ENCODE assay signal across 1 cellular context in the genomic region with DNA sequence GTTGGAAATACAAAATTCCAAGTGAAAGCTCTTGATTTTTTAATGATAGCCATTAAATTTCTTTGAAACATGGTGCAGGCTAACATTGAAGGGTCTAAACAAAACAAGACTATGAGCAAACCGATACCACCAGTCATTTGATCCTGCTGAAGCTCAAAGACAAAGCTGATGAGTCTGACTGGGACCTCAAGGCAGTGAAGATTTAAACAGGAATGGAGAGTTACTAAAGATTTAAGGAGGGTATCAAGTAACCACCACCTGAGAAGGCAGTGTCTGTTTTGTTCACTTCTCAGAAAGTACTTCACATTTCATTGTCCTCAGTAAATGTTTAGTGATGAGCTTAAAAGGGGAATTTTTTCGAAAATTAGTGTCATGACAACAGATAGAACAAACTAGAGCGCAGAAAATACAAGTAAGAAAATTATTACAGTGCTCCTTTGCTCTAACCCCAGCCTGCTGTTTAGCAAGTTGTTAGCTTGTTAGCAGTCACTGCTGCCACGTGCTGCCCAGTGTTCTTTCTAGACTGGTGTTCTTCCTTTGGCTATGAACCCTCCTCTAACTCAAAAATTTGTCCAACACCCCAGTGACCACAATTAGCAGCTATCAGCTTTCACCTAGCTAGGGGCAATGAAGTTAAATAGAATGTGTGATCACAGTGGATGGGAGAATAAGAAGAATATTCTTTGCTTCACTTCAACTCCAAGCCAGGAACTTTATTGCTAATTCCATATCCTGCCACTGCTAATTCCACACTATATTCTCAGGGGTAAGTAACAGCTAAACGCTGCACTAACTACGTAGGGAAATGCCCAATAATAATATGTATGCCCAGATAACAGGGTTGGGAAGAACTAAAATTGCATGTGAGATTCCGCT.
TF ChIP-seq lines count a peak whose summit lies in the region.

No MANE protein-coding gene starts in this region.

TF ChIP-seq in SK-N-SH, 30 proteins besides CTCF, POLR2A, EP300 and RAD21 (continued from another document):
- TF ChIP-seq, protein P1, sequence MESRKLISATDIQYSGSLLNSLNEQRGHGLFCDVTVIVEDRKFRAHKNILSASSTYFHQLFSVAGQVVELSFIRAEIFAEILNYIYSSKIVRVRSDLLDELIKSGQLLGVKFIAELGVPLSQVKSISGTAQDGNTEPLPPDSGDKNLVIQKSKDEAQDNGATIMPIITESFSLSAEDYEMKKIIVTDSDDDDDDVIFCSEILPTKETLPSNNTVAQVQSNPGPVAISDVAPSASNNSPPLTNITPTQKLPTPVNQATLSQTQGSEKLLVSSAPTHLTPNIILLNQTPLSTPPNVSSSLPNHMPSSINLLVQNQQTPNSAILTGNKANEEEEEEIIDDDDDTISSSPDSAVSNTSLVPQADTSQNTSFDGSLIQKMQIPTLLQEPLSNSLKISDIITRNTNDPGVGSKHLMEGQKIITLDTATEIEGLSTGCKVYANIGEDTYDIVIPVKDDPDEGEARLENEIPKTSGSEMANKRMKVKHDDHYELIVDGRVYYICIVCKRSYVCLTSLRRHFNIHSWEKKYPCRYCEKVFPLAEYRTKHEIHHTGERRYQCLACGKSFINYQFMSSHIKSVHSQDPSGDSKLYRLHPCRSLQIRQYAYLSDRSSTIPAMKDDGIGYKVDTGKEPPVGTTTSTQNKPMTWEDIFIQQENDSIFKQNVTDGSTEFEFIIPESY (IDR thresholded peaks at IDR 0.05; ENCODE audit: borderline replicate concordance, low read depth): no peak
- no peak for TF ChIP-seq ELF1 (IDR thresholded peaks at IDR 0.05)
- TF ChIP-seq FOXJ3 (CRISPR knock-in tag; IDR thresholded peaks at IDR 0.05): no peak
- no peak for TF ChIP-seq MXI1 (IDR thresholded peaks at IDR 0.05; ENCODE audit: low read depth, low read length)
- TF ChIP-seq JUND (IDR thresholded peaks at IDR 0.05): no peak
- TF ChIP-seq, protein P2, sequence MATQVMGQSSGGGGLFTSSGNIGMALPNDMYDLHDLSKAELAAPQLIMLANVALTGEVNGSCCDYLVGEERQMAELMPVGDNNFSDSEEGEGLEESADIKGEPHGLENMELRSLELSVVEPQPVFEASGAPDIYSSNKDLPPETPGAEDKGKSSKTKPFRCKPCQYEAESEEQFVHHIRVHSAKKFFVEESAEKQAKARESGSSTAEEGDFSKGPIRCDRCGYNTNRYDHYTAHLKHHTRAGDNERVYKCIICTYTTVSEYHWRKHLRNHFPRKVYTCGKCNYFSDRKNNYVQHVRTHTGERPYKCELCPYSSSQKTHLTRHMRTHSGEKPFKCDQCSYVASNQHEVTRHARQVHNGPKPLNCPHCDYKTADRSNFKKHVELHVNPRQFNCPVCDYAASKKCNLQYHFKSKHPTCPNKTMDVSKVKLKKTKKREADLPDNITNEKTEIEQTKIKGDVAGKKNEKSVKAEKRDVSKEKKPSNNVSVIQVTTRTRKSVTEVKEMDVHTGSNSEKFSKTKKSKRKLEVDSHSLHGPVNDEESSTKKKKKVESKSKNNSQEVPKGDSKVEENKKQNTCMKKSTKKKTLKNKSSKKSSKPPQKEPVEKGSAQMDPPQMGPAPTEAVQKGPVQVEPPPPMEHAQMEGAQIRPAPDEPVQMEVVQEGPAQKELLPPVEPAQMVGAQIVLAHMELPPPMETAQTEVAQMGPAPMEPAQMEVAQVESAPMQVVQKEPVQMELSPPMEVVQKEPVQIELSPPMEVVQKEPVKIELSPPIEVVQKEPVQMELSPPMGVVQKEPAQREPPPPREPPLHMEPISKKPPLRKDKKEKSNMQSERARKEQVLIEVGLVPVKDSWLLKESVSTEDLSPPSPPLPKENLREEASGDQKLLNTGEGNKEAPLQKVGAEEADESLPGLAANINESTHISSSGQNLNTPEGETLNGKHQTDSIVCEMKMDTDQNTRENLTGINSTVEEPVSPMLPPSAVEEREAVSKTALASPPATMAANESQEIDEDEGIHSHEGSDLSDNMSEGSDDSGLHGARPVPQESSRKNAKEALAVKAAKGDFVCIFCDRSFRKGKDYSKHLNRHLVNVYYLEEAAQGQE (IDR thresholded peaks at IDR 0.05; ENCODE audit: low read depth, low read length): no peak
- TF ChIP-seq, protein P3, sequence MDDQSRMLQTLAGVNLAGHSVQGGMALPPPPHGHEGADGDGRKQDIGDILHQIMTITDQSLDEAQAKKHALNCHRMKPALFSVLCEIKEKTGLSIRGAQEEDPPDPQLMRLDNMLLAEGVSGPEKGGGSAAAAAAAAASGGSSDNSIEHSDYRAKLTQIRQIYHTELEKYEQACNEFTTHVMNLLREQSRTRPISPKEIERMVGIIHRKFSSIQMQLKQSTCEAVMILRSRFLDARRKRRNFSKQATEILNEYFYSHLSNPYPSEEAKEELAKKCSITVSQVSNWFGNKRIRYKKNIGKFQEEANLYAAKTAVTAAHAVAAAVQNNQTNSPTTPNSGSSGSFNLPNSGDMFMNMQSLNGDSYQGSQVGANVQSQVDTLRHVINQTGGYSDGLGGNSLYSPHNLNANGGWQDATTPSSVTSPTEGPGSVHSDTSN (IDR thresholded peaks at IDR 0.05): no peak
- no peak for TF ChIP-seq POLR2AphosphoS5 (IDR thresholded peaks at IDR 0.05; ENCODE audit: low read depth, low read length)
